Comparison of ENCODE assay signal across 1 cellular context in the genomic region with DNA sequence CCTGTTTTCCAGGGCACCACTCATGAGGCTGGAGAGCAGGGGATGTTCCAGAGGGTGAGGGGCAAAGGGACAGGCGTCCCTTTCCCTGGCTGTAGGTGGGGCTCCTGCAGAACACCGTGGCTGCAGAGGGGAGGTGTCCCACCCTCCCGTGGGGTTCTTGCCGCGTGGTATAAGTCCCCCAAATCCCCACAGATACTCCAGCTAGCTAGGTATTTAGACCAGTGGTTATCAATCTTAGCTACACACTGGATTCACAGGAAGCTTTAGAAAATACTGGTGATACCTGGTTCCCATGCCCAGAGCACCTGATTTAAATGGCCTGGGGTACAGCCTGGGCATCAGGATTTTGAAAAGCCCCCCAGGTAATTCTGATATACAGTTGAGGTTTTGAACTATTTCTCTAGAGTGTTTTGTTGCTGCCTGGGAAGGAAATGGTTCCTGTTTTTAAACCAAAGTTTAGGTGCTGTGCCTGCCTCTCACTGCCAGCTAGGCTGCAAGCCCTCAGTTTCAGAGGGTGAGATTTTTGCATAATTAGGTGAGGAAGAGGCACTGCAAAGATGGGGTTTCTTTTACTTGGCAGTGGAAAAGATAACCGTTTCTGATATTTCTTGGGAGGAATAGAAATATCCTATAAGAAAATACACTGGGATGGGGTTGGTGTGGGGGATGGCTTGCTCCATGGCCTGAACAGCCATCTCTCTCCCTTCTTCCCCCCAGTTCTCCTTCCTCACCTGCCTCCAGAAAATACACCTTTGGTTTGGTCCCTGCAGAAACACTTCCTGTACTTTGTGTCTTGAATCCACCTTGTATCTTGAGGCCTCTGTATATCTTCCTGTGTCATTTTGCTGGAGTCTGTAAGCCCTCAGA.
TF ChIP-seq lines count a peak whose summit lies in the region.

No MANE protein-coding gene starts in this region.

TF ChIP-seq in HEK293, 187 proteins besides CTCF, POLR2A, EP300 and RAD21:
- TF ChIP-seq, protein P1, sequence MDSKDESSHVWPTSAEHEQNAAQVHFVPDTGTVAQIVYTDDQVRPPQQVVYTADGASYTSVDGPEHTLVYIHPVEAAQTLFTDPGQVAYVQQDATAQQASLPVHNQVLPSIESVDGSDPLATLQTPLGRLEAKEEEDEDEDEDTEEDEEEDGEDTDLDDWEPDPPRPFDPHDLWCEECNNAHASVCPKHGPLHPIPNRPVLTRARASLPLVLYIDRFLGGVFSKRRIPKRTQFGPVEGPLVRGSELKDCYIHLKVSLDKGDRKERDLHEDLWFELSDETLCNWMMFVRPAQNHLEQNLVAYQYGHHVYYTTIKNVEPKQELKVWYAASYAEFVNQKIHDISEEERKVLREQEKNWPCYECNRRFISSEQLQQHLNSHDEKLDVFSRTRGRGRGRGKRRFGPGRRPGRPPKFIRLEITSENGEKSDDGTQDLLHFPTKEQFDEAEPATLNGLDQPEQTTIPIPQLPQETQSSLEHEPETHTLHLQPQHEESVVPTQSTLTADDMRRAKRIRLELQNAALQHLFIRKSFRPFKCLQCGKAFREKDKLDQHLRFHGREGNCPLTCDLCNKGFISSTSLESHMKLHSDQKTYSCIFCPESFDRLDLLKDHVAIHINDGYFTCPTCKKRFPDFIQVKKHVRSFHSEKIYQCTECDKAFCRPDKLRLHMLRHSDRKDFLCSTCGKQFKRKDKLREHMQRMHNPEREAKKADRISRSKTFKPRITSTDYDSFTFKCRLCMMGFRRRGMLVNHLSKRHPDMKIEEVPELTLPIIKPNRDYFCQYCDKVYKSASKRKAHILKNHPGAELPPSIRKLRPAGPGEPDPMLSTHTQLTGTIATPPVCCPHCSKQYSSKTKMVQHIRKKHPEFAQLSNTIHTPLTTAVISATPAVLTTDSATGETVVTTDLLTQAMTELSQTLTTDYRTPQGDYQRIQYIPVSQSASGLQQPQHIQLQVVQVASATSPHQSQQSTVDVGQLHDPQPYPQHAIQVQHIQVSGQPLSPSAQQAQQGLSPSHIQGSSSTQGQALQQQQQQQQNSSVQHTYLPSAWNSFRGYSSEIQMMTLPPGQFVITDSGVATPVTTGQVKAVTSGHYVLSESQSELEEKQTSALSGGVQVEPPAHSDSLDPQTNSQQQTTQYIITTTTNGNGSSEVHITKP (tag by site-specific recombination; IDR thresholded peaks at IDR 0.05), result peak; percentile 96
- TF ChIP-seq, protein P2, sequence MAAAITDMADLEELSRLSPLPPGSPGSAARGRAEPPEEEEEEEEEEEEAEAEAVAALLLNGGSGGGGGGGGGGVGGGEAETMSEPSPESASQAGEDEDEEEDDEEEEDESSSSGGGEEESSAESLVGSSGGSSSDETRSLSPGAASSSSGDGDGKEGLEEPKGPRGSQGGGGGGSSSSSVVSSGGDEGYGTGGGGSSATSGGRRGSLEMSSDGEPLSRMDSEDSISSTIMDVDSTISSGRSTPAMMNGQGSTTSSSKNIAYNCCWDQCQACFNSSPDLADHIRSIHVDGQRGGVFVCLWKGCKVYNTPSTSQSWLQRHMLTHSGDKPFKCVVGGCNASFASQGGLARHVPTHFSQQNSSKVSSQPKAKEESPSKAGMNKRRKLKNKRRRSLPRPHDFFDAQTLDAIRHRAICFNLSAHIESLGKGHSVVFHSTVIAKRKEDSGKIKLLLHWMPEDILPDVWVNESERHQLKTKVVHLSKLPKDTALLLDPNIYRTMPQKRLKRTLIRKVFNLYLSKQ (tag by site-specific recombination; IDR thresholded peaks at IDR 0.05; ENCODE audit: borderline replicate concordance), result no peak
TF ChIP-seq in HEK293: peak in this region for 1.
